ENCODE assay signal across 16 cellular contexts in the genomic region with DNA sequence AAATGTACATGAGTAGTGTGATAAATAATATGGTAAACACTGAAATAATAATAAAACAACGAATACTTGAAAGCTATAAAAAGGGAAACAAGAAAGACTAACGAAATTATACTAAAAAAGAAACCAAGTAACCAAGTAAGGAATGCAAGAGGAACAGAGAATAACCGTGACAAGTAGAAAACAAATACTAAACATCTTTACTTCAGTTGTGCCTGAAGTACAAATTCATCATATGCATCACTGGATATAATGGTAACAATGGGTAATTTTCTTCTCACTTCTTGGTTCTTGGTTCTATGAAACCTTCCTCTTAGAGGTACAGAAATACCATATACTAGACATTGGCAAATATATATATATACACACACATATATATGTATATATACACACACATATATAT.
DNase-seq lines count a peak whose midpoint lies in the region; ATAC-seq and TF ChIP-seq lines count a peak whose summit lies in the region.
"Had no signal": no experiment of that assay in that cellular context is flagged by ENCODE, and none has a peak within 500 bp of the region (broad histone marks: within the 10 kb centered on the region; RNA-seq: fewer than 3 reads in every experiment).

No MANE protein-coding gene starts in this region.

- TF ChIP-seq CTCF in OCI-LY3 (IDR thresholded peaks at IDR 0.05; ENCODE audit: low read depth, low read length) (no peak), Caco-2 (IDR thresholded peaks at IDR 0.05; ENCODE audit: insufficient read depth in 1 of 2, low read depth in 1 of 2, low read length in 1 of 2, severe bottlenecking in 1 of 2, unreplicated experiment in 1 of 2) (no peak), dorsolateral prefrontal cortex (IDR thresholded peaks at IDR 0.05 in 54 of 56, conservative IDR thresholded peaks at IDR 0.05 in 2 of 56; ENCODE audit: low read depth in 1 of 56, partially characterized antibody in 56 of 56) (no peak)

- ATAC-seq in GM18858 (IDR thresholded peaks at IDR 0.05; ENCODE audit: unreplicated experiment) (peak; percentile 92), GM21526 (IDR thresholded peaks at IDR 0.05; ENCODE audit: low FRiP score, unreplicated experiment) (peak; percentile 98), HG03060 (IDR thresholded peaks at IDR 0.05; ENCODE audit: low read depth, unreplicated experiment) (peak; percentile 69)

- intact Hi-C loops in Caco-2 (cut with micrococcal nuclease; ENCODE audit: unreplicated experiment) = no loop called here
- intact Hi-C loops in dorsolateral prefrontal cortex (cut with DNase I) = no loop called here

- POLR2A ChIA-PET in Caco-2 (lab: Charles Lee) = no interaction called here

- BruUV-seq in Caco-2 (replicated peaks; lab: Mats Ljungman, UMichigan) = no TSS peak

- H3K9ac ChIP-seq in OCI-LY3 (ENCODE audit: low read length) = no peak overlapping the region

- no peaks in the 10 kb centered on the region for H3K36me3 Mint-ChIP-seq in Caco-2 (ENCODE audit: insufficient read depth, unreplicated experiment)
- H3K36me3 Mint-ChIP-seq: type B pancreatic cell had no signal

- H3K27ac ChIP-seq in OCI-LY3 (ENCODE audit: low read length) (no peak overlapping the region), dorsolateral prefrontal cortex (no peak overlapping the region)
- H3K27ac ChIP-seq: sigmoid colon, SJSA1 had no signal

- no peaks in the 10 kb centered on the region for H3K9me3 Mint-ChIP-seq in Caco-2 (ENCODE audit: unreplicated experiment)

- no peak overlapping the region for H3K4me3 Mint-ChIP-seq in Caco-2 (ENCODE audit: unreplicated experiment)
- H3K4me3 Mint-ChIP-seq: type B pancreatic cell had no signal

- no peaks in the 10 kb centered on the region for H3K79me2 ChIP-seq in OCI-LY3 (ENCODE audit: low read length)

- peak overlapping the region; percentile 23 for H3K4me2 ChIP-seq in OCI-LY3 (ENCODE audit: low read length)

- CTCF ChIA-PET in Caco-2 (lab: Charles Lee) = no interaction called here

- H3K27ac Mint-ChIP-seq in Caco-2 (ENCODE audit: unreplicated experiment) = no peak overlapping the region
- H3K27ac Mint-ChIP-seq: type B pancreatic cell had no signal

- DNase-seq in Caco-2 (no peak), NCI-H524 (lab: John Stamatoyannopoulos, UW) (no peak), dorsolateral prefrontal cortex (no peak), retina (no peak)
- DNase-seq: activated CD4-positive, alpha-beta T cell treated with anti-CD3 and anti-CD28 coated beads for 48 hours; activated naive CD4-positive, alpha-beta T cell treated with anti-CD3 and anti-CD28 coated beads, Interleukin-2, amount 50 U/mL, for 16 hours; cerebellar nuclear complex; GF-D8; NCI-H345; sigmoid colon had no signal

- H3K27me3 ChIP-seq in OCI-LY3 (ENCODE audit: low read depth, low read length) = no peaks in the 10 kb centered on the region
- no peaks in the 10 kb centered on the region for H3K27me3 ChIP-seq in Caco-2 (replicated peaks; ENCODE audit: control insufficient read depth, insufficient read depth, low read length)
- no peaks in the 10 kb centered on the region for H3K27me3 ChIP-seq in dorsolateral prefrontal cortex
- H3K27me3 ChIP-seq: sigmoid colon, SJSA1 had no signal

- no peaks in the 10 kb centered on the region for H3K9me3 ChIP-seq in OCI-LY3 (ENCODE audit: insufficient read depth, low read length)
- no peaks in the 10 kb centered on the region for H3K9me3 ChIP-seq in Caco-2
- H3K9me3 ChIP-seq: SJSA1 had no signal

- H3K4me1 Mint-ChIP-seq in Caco-2 (ENCODE audit: low read depth, unreplicated experiment) = no peaks in the 10 kb centered on the region

- no peaks in the 10 kb centered on the region for H4K20me1 ChIP-seq in OCI-LY3 (ENCODE audit: insufficient read depth, low read length)

- no peak overlapping the region for H2AFZ ChIP-seq in OCI-LY3 (ENCODE audit: low read depth, low read length)

- H3K36me3 ChIP-seq in OCI-LY3 (replicated peaks; ENCODE audit: low read depth, low read length) = no peaks in the 10 kb centered on the region
- H3K36me3 ChIP-seq in Caco-2 (ENCODE audit: control insufficient read depth, insufficient read depth, low read length) = no peaks in the 10 kb centered on the region
- H3K36me3 ChIP-seq: sigmoid colon, SJSA1 had no signal

- peaks cover 24% of the 10 kb centered on the region for H3K4me1 ChIP-seq in OCI-LY3 (ENCODE audit: low read length)
- H3K4me1 ChIP-seq in Caco-2 = no peaks in the 10 kb centered on the region
- H3K4me1 ChIP-seq: SJSA1 had no signal

- H3K4me3 ChIP-seq in OCI-LY3 (ENCODE audit: low read length) (no peak overlapping the region), Caco-2 (ENCODE audit: low read depth, low read length) (no peak overlapping the region), dorsolateral prefrontal cortex (no peak overlapping the region)
- H3K4me3 ChIP-seq: sigmoid colon, SJSA1 had no signal

- no peaks in the 10 kb centered on the region for H3K27me3 Mint-ChIP-seq in Caco-2 (ENCODE audit: insufficient read depth, unreplicated experiment)
- H3K27me3 Mint-ChIP-seq: type B pancreatic cell had no signal
